Comparison of ENCODE assay signal across 23 cellular contexts in genomic region chr3:14628406-14628805, GRCh38. TPM values are rescaled to one million over a fixed set of nuclear protein-coding genes. Genes with fewer than 3 reads are reported as not detected.
"Had no signal": no experiment of that assay in that cellular context is flagged by ENCODE, and none has a peak within 500 bp of the region (broad histone marks: within the 10 kb centered on the region; RNA-seq: fewer than 3 reads in every experiment).

No MANE protein-coding gene starts in this region.

- ATAC-seq: T-cell had no signal

- H3K27ac ChIP-seq: KMS-11 had no signal

- H3K9me3 ChIP-seq: SK-N-SH had no signal

- FAIRE-seq: RCC 7860 had no signal

- H3K4me2 ChIP-seq: KMS-11, SK-N-SH had no signal

- DNase-seq: Kasumi-1, MM.1S, NCI-H1092 treated with DMSO at 0.1 percent for 48 hours, NCI-H1436, NCI-H187, NCI-H2029, NCI-H2081 treated with DMSO at 0.1 percent for 48 hours, NCI-H2171 treated with DMSO at 0.1 percent for 48 hours, NCI-H345, NCI-H446 treated with DMSO at 0.1 percent for 48 hours, NCI-H510A treated with DMSO at 0.1 percent for 48 hours, NCI-H526, Right ventricle myocardium superior, RPMI8226, SIG-M5, SK-N-SH, SW 1271, T-cell had no signal

- H3K9ac ChIP-seq: KMS-11, SK-N-SH had no signal

RNA-seq across cellular contexts. Expression of gene C3orf20, which starts 46.5 kb away (rescaled TPM):
- total RNA-seq: HT-29, M059J, Right ventricle myocardium superior, SK-MEL-5 had no signal
- polyA plus RNA-seq: SK-N-SH had no signal
